Comparison of ENCODE assay signal across 9 cellular contexts in genomic region chr16:59397638-59398037, GRCh38.
"Had no signal": no experiment of that assay in that cellular context is flagged by ENCODE, and none has a peak within 500 bp of the region (broad histone marks: within the 10 kb centered on the region; RNA-seq: fewer than 3 reads in every experiment).

No MANE protein-coding gene starts in this region.

- ATAC-seq: HCT116, HepG2 had no signal

- H2AFZ ChIP-seq: GM23248 had no signal

- H3K9ac ChIP-seq: GM23248 had no signal

- H3K9me3 ChIP-seq: HAP-1 had no signal

- FAIRE-seq: HepG2 had no signal

- H3K4me1 ChIP-seq: HAP-1 had no signal

- DNase-seq: GM23248, GOT3, H7, HFFc6, KG1 had no signal

- H3K27ac ChIP-seq: GM23248, HL-60 had no signal

- H3K36me3 ChIP-seq: HAP-1 had no signal

- H3K4me3 ChIP-seq: GM23248, HAP-1 had no signal
